ENCODE assay signal across 20 cellular contexts in the genomic region with DNA sequence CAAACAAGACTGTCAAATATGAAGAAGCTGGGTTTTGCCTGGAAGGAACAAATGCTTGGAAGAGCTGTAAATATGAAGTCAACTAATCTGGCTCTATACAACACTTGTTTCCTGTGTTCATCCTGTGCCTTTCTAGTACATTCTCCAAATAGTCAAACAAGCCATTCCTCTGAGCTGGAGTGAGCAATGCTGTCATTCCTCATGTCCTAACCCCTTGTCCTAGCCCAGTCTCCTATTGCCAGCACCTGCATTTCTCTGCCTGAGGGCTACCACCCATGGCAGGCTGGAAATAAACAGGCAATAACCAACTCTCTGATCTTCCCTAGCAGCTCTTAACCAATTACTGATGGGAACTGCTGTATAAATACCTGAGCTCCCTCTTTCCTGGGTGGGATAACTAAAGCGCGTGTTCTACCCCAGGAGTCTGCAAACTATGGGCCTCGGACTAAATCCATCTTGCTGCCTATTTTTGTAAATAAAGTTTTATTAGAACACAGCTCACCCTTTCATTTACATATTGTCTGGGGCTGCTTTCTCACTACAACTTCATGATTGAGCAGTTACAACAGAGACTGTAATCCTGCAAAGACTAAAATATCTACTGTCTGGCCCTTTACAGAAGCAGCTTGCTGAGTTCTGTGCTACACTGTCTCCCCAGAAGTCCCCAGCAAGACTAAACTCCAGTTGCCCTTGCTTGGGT. TPM values are rescaled to one million over a fixed set of nuclear protein-coding genes. Genes with fewer than 3 reads are reported as not detected.
"Had no signal": no experiment of that assay in that cellular context is flagged by ENCODE, and none has a peak within 500 bp of the region (broad histone marks: within the 10 kb centered on the region; RNA-seq: fewer than 3 reads in every experiment).

No MANE protein-coding gene starts in this region.

- FAIRE-seq: RCC 7860 had no signal

- DNase-seq: Karpas-422, KG1, MM.1S, NCI-H1092 treated with DMSO at 0.1 percent for 48 hours, NCI-H1436, NCI-H187, NCI-H2029, NCI-H2081 treated with DMSO at 0.1 percent for 48 hours, NCI-H2171, NCI-H226, NCI-H446, NCI-H510A, NCI-H524 treated with DMSO at 0.1 percent for 48 hours, NCI-H69, NCI-H774, RPMI8226, SHP77, SK-N-SH had no signal

- H3K4me2 ChIP-seq: SK-N-SH had no signal

- H3K9ac ChIP-seq: SK-N-SH had no signal

- H3K9me3 ChIP-seq: SK-N-SH had no signal

RNA-seq across cellular contexts. Expression of gene RIMS4, which starts 13.4 kb away (rescaled TPM):
- total RNA-seq: HT-29 had no signal

RNA-seq across cellular contexts. Expression of gene KCNK15, which starts 51.2 kb away (rescaled TPM):
- total RNA-seq: HT-29 had no signal
